Comparison of ENCODE assay signal across 18 cellular contexts in genomic region chr9:68996457-68996856, GRCh38. TPM values are rescaled to one million over a fixed set of nuclear protein-coding genes. Genes with fewer than 3 reads are reported as not detected.
DNase-seq lines count a peak whose midpoint lies in the region; ATAC-seq and TF ChIP-seq lines count a peak whose summit lies in the region.
"Had no signal": no experiment of that assay in that cellular context is flagged by ENCODE, and none has a peak within 500 bp of the region (broad histone marks: within the 10 kb centered on the region; RNA-seq: fewer than 3 reads in every experiment).

No MANE protein-coding gene starts in this region.

- no peaks in the 10 kb centered on the region for H3K27me3 Mint-ChIP-seq in activated CD8-positive, alpha-beta T cell treated with anti-CD3 and anti-CD28 coated beads for 36 hours
- peaks cover 3% of the 10 kb centered on the region for H3K27me3 Mint-ChIP-seq in activated CD8-positive, alpha-beta T cell treated with anti-CD3 and anti-CD28 coated beads, Interleukin-2, amount 10 ng/mL, durations not matched to agents 7 days and 5 days (ENCODE audit: low read depth)
- peaks cover 6% of the 10 kb centered on the region for H3K27me3 Mint-ChIP-seq in activated naive CD8-positive, alpha-beta T cell treated with anti-CD3 and anti-CD28 coated beads, Interleukin-2, amount 10 ng/mL, durations not matched to agents 7 days and 5 days

- H3K4me1 Mint-ChIP-seq in activated CD8-positive, alpha-beta T cell treated with anti-CD3 and anti-CD28 coated beads for 36 hours (ENCODE audit: low read depth) = peaks cover 12% of the 10 kb centered on the region
- peaks cover 16% of the 10 kb centered on the region for H3K4me1 Mint-ChIP-seq in activated CD8-positive, alpha-beta T cell treated with anti-CD3 and anti-CD28 coated beads, Interleukin-2, amount 10 ng/mL, durations not matched to agents 7 days and 5 days (ENCODE audit: low read depth)
- peaks cover 20% of the 10 kb centered on the region for H3K4me1 Mint-ChIP-seq in activated naive CD8-positive, alpha-beta T cell treated with anti-CD3 and anti-CD28 coated beads, Interleukin-2, amount 10 ng/mL, durations not matched to agents 7 days and 5 days

- DNase-seq in activated CD8-positive, alpha-beta T cell treated with anti-CD3 and anti-CD28 coated beads for 36 hours = no peak
- no peak for DNase-seq in activated CD8-positive, alpha-beta T cell treated with anti-CD3 and anti-CD28 coated beads, Interleukin-2, amount 10 ng/mL, durations not matched to agents 7 days and 5 days
- peak; percentile 70 to 71 for DNase-seq in Kasumi-1 (lab: John Stamatoyannopoulos, UW)
- DNase-seq in activated naive CD8-positive, alpha-beta T cell treated with anti-CD3 and anti-CD28 coated beads, Interleukin-2, amount 10 ng/mL, durations not matched to agents 7 days and 5 days = no peak
- no peak for DNase-seq in GM19240 (ENCODE audit: insufficient read length, low spot score)
- DNase-seq in NCI-H524 (lab: John Stamatoyannopoulos, UW) = no peak
- DNase-seq: activated CD8-positive, alpha-beta memory T cell treated with anti-CD3 and anti-CD28 coated beads, Interleukin-2, amount 50 U/mL, for 48 hours; brain microvascular endothelial cell; effector memory CD4-positive, alpha-beta T cell; midbrain; NCI-H1417; NCI-H510A treated with DMSO at 0.1 percent for 48 hours had no signal

- no peaks in the 10 kb centered on the region for H3K9me3 Mint-ChIP-seq in activated CD8-positive, alpha-beta T cell treated with anti-CD3 and anti-CD28 coated beads for 36 hours
- no peaks in the 10 kb centered on the region for H3K9me3 Mint-ChIP-seq in activated CD8-positive, alpha-beta T cell treated with anti-CD3 and anti-CD28 coated beads, Interleukin-2, amount 10 ng/mL, durations not matched to agents 7 days and 5 days (ENCODE audit: insufficient read depth)
- no peaks in the 10 kb centered on the region for H3K9me3 Mint-ChIP-seq in activated naive CD8-positive, alpha-beta T cell treated with anti-CD3 and anti-CD28 coated beads, Interleukin-2, amount 10 ng/mL, durations not matched to agents 7 days and 5 days
- H3K9me3 Mint-ChIP-seq: type B pancreatic cell had no signal

- peaks cover 34 to 38% of the 10 kb centered on the region in 2 experiments for H3K4me1 ChIP-seq in neutrophil (ENCODE audit: control insufficient read depth in 1 of 2, insufficient read depth in 1 of 2, low read depth in 1 of 2, low read length in 1 of 2)
- H3K4me1 ChIP-seq: prostate gland had no signal

- peak overlapping the region; percentile 64 for H3K27ac ChIP-seq in neutrophil
- H3K27ac ChIP-seq: brain microvascular endothelial cell, prostate gland, RWPE1 had no signal

- intact Hi-C loops in activated CD8-positive, alpha-beta T cell treated with anti-CD3 and anti-CD28 coated beads for 36 hours (cut with micrococcal nuclease) = no loop called here

- no peaks in the 10 kb centered on the region for H3K27me3 ChIP-seq in neutrophil
- H3K27me3 ChIP-seq: brain microvascular endothelial cell had no signal

- no peak overlapping the region for H3K4me3 Mint-ChIP-seq in activated CD8-positive, alpha-beta T cell treated with anti-CD3 and anti-CD28 coated beads for 36 hours
- no peak overlapping the region for H3K4me3 Mint-ChIP-seq in activated CD8-positive, alpha-beta T cell treated with anti-CD3 and anti-CD28 coated beads, Interleukin-2, amount 10 ng/mL, durations not matched to agents 7 days and 5 days
- peak overlapping the region; percentile 50 for H3K4me3 Mint-ChIP-seq in activated naive CD8-positive, alpha-beta T cell treated with anti-CD3 and anti-CD28 coated beads, Interleukin-2, amount 10 ng/mL, durations not matched to agents 7 days and 5 days
- H3K4me3 Mint-ChIP-seq: type B pancreatic cell had no signal

- no peak overlapping the region for H3K4me3 ChIP-seq in neutrophil (ENCODE audit: low read depth in 1 of 2, low read length in 1 of 2)
- H3K4me3 ChIP-seq: prostate gland had no signal

- POLR2A ChIA-PET in activated CD8-positive, alpha-beta T cell treated with anti-CD3 and anti-CD28 coated beads for 36 hours (lab: Charles Lee) = interaction anchor here (0.7 kb wide), 1 partner anchor 258 kb away, joined by 3 read pairs; no protein-coding TSS in a partner anchor
- POLR2A ChIA-PET in activated CD8-positive, alpha-beta T cell treated with anti-CD3 and anti-CD28 coated beads, Interleukin-2, amount 10 ng/mL, durations not matched to agents 7 days and 5 days (lab: Charles Lee) = interaction anchor here (1.0 kb wide), 1 partner anchor 39 kb away, joined by 3 read pairs; the partner anchor contains the start of gene FXN
- POLR2A ChIA-PET in activated naive CD8-positive, alpha-beta T cell treated with anti-CD3 and anti-CD28 coated beads, Interleukin-2, amount 10 ng/mL, durations not matched to agents 7 days and 5 days (lab: Charles Lee) = no interaction called here

- H3K9me3 ChIP-seq in neutrophil = no peaks in the 10 kb centered on the region
- H3K9me3 ChIP-seq: prostate gland had no signal

- CTCF ChIA-PET in activated CD8-positive, alpha-beta T cell treated with anti-CD3 and anti-CD28 coated beads for 36 hours (lab: Charles Lee) = interaction anchor here (0.9 to 2.3 kb wide), 3 partner anchors 9 to 413 kb away, joined by 3 to 9 read pairs (median 3); no protein-coding TSS in a partner anchor
- CTCF ChIA-PET in activated CD8-positive, alpha-beta T cell treated with anti-CD3 and anti-CD28 coated beads, Interleukin-2, amount 10 ng/mL, durations not matched to agents 7 days and 5 days (lab: Charles Lee) = interaction anchor here (0.6 to 2.0 kb wide), 7 partner anchors 15 to 217 kb away, joined by 3 to 9 read pairs (median 5); a partner anchor contains a TSS

- no peak for ATAC-seq in activated CD8-positive, alpha-beta T cell treated with anti-CD3 and anti-CD28 coated beads for 36 hours
- no peak for ATAC-seq in activated CD8-positive, alpha-beta T cell treated with anti-CD3 and anti-CD28 coated beads, Interleukin-2, amount 10 ng/mL, durations not matched to agents 7 days and 5 days
- ATAC-seq in activated naive CD8-positive, alpha-beta T cell treated with anti-CD3 and anti-CD28 coated beads, Interleukin-2, amount 10 ng/mL, durations not matched to agents 7 days and 5 days (ENCODE audit: low read depth) = no peak
- no peak for ATAC-seq in GM21717 (IDR thresholded peaks at IDR 0.05; ENCODE audit: unreplicated experiment)

- no peak for TF ChIP-seq CTCF in activated CD8-positive, alpha-beta T cell treated with anti-CD3 and anti-CD28 coated beads for 36 hours (IDR thresholded peaks at IDR 0.05)
- TF ChIP-seq CTCF in neutrophil (IDR thresholded peaks at IDR 0.05) = no peak

- H3K36me3 Mint-ChIP-seq in activated CD8-positive, alpha-beta T cell treated with anti-CD3 and anti-CD28 coated beads for 36 hours (ENCODE audit: low read depth) = no peaks in the 10 kb centered on the region
- no peaks in the 10 kb centered on the region for H3K36me3 Mint-ChIP-seq in activated CD8-positive, alpha-beta T cell treated with anti-CD3 and anti-CD28 coated beads, Interleukin-2, amount 10 ng/mL, durations not matched to agents 7 days and 5 days (ENCODE audit: low read depth)
- H3K36me3 Mint-ChIP-seq in activated naive CD8-positive, alpha-beta T cell treated with anti-CD3 and anti-CD28 coated beads, Interleukin-2, amount 10 ng/mL, durations not matched to agents 7 days and 5 days = no peaks in the 10 kb centered on the region
- H3K36me3 Mint-ChIP-seq: type B pancreatic cell had no signal

- H3K27ac Mint-ChIP-seq in activated CD8-positive, alpha-beta T cell treated with anti-CD3 and anti-CD28 coated beads for 36 hours = peak overlapping the region; percentile 9
- no peak overlapping the region for H3K27ac Mint-ChIP-seq in activated CD8-positive, alpha-beta T cell treated with anti-CD3 and anti-CD28 coated beads, Interleukin-2, amount 10 ng/mL, durations not matched to agents 7 days and 5 days
- H3K27ac Mint-ChIP-seq in activated naive CD8-positive, alpha-beta T cell treated with anti-CD3 and anti-CD28 coated beads, Interleukin-2, amount 10 ng/mL, durations not matched to agents 7 days and 5 days = peak overlapping the region; percentile 69
- H3K27ac Mint-ChIP-seq: type B pancreatic cell had no signal

- peaks cover 14% of the 10 kb centered on the region for H3K36me3 ChIP-seq in neutrophil
- H3K36me3 ChIP-seq: brain microvascular endothelial cell, prostate gland had no signal

RNA-seq across cellular contexts. Expression of gene PRKACG, which starts 17.5 kb away (rescaled TPM):
- total RNA-seq in activated CD8-positive, alpha-beta T cell treated with anti-CD3 and anti-CD28 coated beads for 36 hours = not detected
- total RNA-seq in activated CD8-positive, alpha-beta T cell treated with anti-CD3 and anti-CD28 coated beads, Interleukin-2, amount 10 ng/mL, durations not matched to agents 7 days and 5 days = not detected
- total RNA-seq in activated naive CD8-positive, alpha-beta T cell treated with anti-CD3 and anti-CD28 coated beads, Interleukin-2, amount 10 ng/mL, durations not matched to agents 7 days and 5 days = not detected
- total RNA-seq: fibroblast of villous mesenchyme had no signal

RNA-seq across cellular contexts. Expression of gene FXN, which starts 39.1 kb away (rescaled TPM):
- 10 to 100 TPM; 21.0 to 21.8 TPM for total RNA-seq in activated CD8-positive, alpha-beta T cell treated with anti-CD3 and anti-CD28 coated beads for 36 hours
- total RNA-seq in activated CD8-positive, alpha-beta T cell treated with anti-CD3 and anti-CD28 coated beads, Interleukin-2, amount 10 ng/mL, durations not matched to agents 7 days and 5 days = 10 to 100 TPM; 21.7 to 23.2 TPM
- 10 to 100 TPM; 11.4 to 12.2 TPM for total RNA-seq in activated naive CD8-positive, alpha-beta T cell treated with anti-CD3 and anti-CD28 coated beads, Interleukin-2, amount 10 ng/mL, durations not matched to agents 7 days and 5 days

Comparison
In these comparisons a context has a peak if more than half of its experiments do, and no peak if none do; other contexts are left out.
1. DNase-seq: peak in Kasumi-1 (2 of 2); none in activated CD8-positive, alpha-beta T cell treated with anti-CD3 and anti-CD28 coated beads for 36 hours (single experiment), activated CD8-positive, alpha-beta T cell treated with anti-CD3 and anti-CD28 coated beads, Interleukin-2, amount 10 ng/mL, durations not matched to agents 7 days and 5 days (single experiment), activated naive CD8-positive, alpha-beta T cell treated with anti-CD3 and anti-CD28 coated beads, Interleukin-2, amount 10 ng/mL, durations not matched to agents 7 days and 5 days (single experiment), GM19240 (single experiment) and NCI-H524 (0 of 2).